In genomic region chr7:117133125-117133524, GRCh38 we compare ENCODE assay signal across 1 cellular context.
TF ChIP-seq lines count a peak whose summit lies in the region.

No MANE protein-coding gene starts in this region.

TF ChIP-seq in endothelial cell of umbilical vein, 7 proteins besides CTCF, POLR2A, EP300 and RAD21 (continued from another document):
- TF ChIP-seq EZH2 (IDR thresholded peaks at IDR 0.05; ENCODE audit: borderline replicate concordance, low read depth, low read length, severe bottlenecking) (no peak), MYC (IDR thresholded peaks at IDR 0.05; ENCODE audit: low read depth, low read length) (no peak), FOS (IDR thresholded peaks at IDR 0.05; ENCODE audit: borderline replicate concordance, insufficient read depth, low read length) (no peak), GATA2 (IDR thresholded peaks at IDR 0.05; ENCODE audit: insufficient read depth, insufficient read length, low read depth, low read length) (no peak)
